ENCODE assay signal across 8 cellular contexts in genomic region chr11:21511835-21512440, GRCh38.
A peak's percentile ranks its signal among the peaks of the same experiment; 100 is the strongest.
DNase-seq lines count a peak whose midpoint lies in the region; ATAC-seq and FAIRE-seq lines count a peak whose summit lies in the region.

No MANE protein-coding gene starts in this region.

- peak; percentile 87 for DNase-seq in DMS53 treated with DMSO at 0.1 percent for 48 hours (lab: John Stamatoyannopoulos, UW; ENCODE audit: unreplicated experiment)
- peak; percentile 1 for DNase-seq in GM19239 (ENCODE audit: insufficient read length, low spot score)
- DNase-seq in NCI-H446 (lab: John Stamatoyannopoulos, UW) = peak; percentile 72 to 86
- DNase-seq in activated T-helper 1 cell treated with anti-CD3 and anti-CD28 coated beads, Interleukin-12 subunit alpha, Interleukin-12 subunit beta, Interleukin-2, Interleukin-4 antibody, amounts not matched to agents 30 ng/mL and 10 ng/mL and 1 ng/mL, durations not matched to agents 14 hours and 24 hours and 36 hours (ENCODE audit: low spot score) = peak; percentile 2
- DNase-seq in inferior parietal cortex (ENCODE audit: extremely low spot score) = peak; percentile 35
- peak; percentile 2 for DNase-seq in stimulated activated naive B cell treated with anti-CD40 and anti-IgM and Interleukin-4, amounts not matched to agents 10 μg/mL and 1 μg/mL and 100 μg/mL, for 72 hours
- no peak for DNase-seq in T-helper 17 cell

- H3K4me1 Mint-ChIP-seq in activated T-helper 1 cell treated with anti-CD3 and anti-CD28 coated beads, Interleukin-12 subunit alpha, Interleukin-12 subunit beta, Interleukin-2, Interleukin-4 antibody, amounts not matched to agents 30 ng/mL and 10 ng/mL and 1 ng/mL, durations not matched to agents 14 hours and 24 hours and 36 hours (ENCODE audit: low read depth) = no peaks in the 10 kb centered on the region
- no peaks in the 10 kb centered on the region for H3K4me1 Mint-ChIP-seq in stimulated activated naive B cell treated with anti-CD40 and anti-IgM and Interleukin-4, amounts not matched to agents 10 μg/mL and 1 μg/mL and 100 μg/mL, for 72 hours
- H3K4me1 Mint-ChIP-seq in T-helper 17 cell = no peaks in the 10 kb centered on the region

- no peaks in the 10 kb centered on the region for H3K27me3 Mint-ChIP-seq in activated T-helper 1 cell treated with anti-CD3 and anti-CD28 coated beads, Interleukin-12 subunit alpha, Interleukin-12 subunit beta, Interleukin-2, Interleukin-4 antibody, amounts not matched to agents 30 ng/mL and 10 ng/mL and 1 ng/mL, durations not matched to agents 14 hours and 24 hours and 36 hours (ENCODE audit: insufficient read depth)
- H3K27me3 Mint-ChIP-seq in stimulated activated naive B cell treated with anti-CD40 and anti-IgM and Interleukin-4, amounts not matched to agents 10 μg/mL and 1 μg/mL and 100 μg/mL, for 72 hours = no peaks in the 10 kb centered on the region
- H3K27me3 Mint-ChIP-seq in T-helper 17 cell = no peaks in the 10 kb centered on the region

- no peak overlapping the region for H3K4me3 Mint-ChIP-seq in activated T-helper 1 cell treated with anti-CD3 and anti-CD28 coated beads, Interleukin-12 subunit alpha, Interleukin-12 subunit beta, Interleukin-2, Interleukin-4 antibody, amounts not matched to agents 30 ng/mL and 10 ng/mL and 1 ng/mL, durations not matched to agents 14 hours and 24 hours and 36 hours
- H3K4me3 Mint-ChIP-seq in stimulated activated naive B cell treated with anti-CD40 and anti-IgM and Interleukin-4, amounts not matched to agents 10 μg/mL and 1 μg/mL and 100 μg/mL, for 72 hours = no peak overlapping the region
- no peak overlapping the region for H3K4me3 Mint-ChIP-seq in T-helper 17 cell

- peak; percentile 78 for FAIRE-seq in GM19239 (lab: Jason Lieb, UNC)

- intact Hi-C loops in activated T-helper 1 cell treated with anti-CD3 and anti-CD28 coated beads, Interleukin-12 subunit alpha, Interleukin-12 subunit beta, Interleukin-2, Interleukin-4 antibody, amounts not matched to agents 30 ng/mL and 10 ng/mL and 1 ng/mL, durations not matched to agents 14 hours and 24 hours and 36 hours (cut with micrococcal nuclease) = no loop called here

- no peak overlapping the region for H3K27ac Mint-ChIP-seq in activated T-helper 1 cell treated with anti-CD3 and anti-CD28 coated beads, Interleukin-12 subunit alpha, Interleukin-12 subunit beta, Interleukin-2, Interleukin-4 antibody, amounts not matched to agents 30 ng/mL and 10 ng/mL and 1 ng/mL, durations not matched to agents 14 hours and 24 hours and 36 hours
- H3K27ac Mint-ChIP-seq in stimulated activated naive B cell treated with anti-CD40 and anti-IgM and Interleukin-4, amounts not matched to agents 10 μg/mL and 1 μg/mL and 100 μg/mL, for 72 hours = no peak overlapping the region
- H3K27ac Mint-ChIP-seq in T-helper 17 cell = no peak overlapping the region

- H3K36me3 Mint-ChIP-seq in activated T-helper 1 cell treated with anti-CD3 and anti-CD28 coated beads, Interleukin-12 subunit alpha, Interleukin-12 subunit beta, Interleukin-2, Interleukin-4 antibody, amounts not matched to agents 30 ng/mL and 10 ng/mL and 1 ng/mL, durations not matched to agents 14 hours and 24 hours and 36 hours (ENCODE audit: low read depth) = no peaks in the 10 kb centered on the region
- no peaks in the 10 kb centered on the region for H3K36me3 Mint-ChIP-seq in stimulated activated naive B cell treated with anti-CD40 and anti-IgM and Interleukin-4, amounts not matched to agents 10 μg/mL and 1 μg/mL and 100 μg/mL, for 72 hours
- H3K36me3 Mint-ChIP-seq in T-helper 17 cell (ENCODE audit: low read depth) = no peaks in the 10 kb centered on the region

- H3K9me3 Mint-ChIP-seq in activated T-helper 1 cell treated with anti-CD3 and anti-CD28 coated beads, Interleukin-12 subunit alpha, Interleukin-12 subunit beta, Interleukin-2, Interleukin-4 antibody, amounts not matched to agents 30 ng/mL and 10 ng/mL and 1 ng/mL, durations not matched to agents 14 hours and 24 hours and 36 hours = no peaks in the 10 kb centered on the region
- no peaks in the 10 kb centered on the region for H3K9me3 Mint-ChIP-seq in stimulated activated naive B cell treated with anti-CD40 and anti-IgM and Interleukin-4, amounts not matched to agents 10 μg/mL and 1 μg/mL and 100 μg/mL, for 72 hours

- no peaks in the 10 kb centered on the region for H3K9me3 ChIP-seq in T-helper 17 cell (ENCODE audit: control insufficient read depth, low read length, poor library complexity, severe bottlenecking)

- ATAC-seq in HG03354 (IDR thresholded peaks at IDR 0.05; ENCODE audit: poor library complexity, severe bottlenecking, unreplicated experiment) (peak; percentile 91), T-helper 17 cell (no peak)
- ATAC-seq in stimulated activated naive B cell treated with anti-CD40 and anti-IgM and Interleukin-4, amounts not matched to agents 10 μg/mL and 1 μg/mL and 100 μg/mL, for 72 hours (replicated peaks) = peak; percentile 74 to 75

Comparison
In these comparisons a context has a peak if more than half of its experiments do, and no peak if none do; other contexts are left out.
1. DNase-seq: peak in DMS53 treated with DMSO at 0.1 percent for 48 hours (single experiment), GM19239 (single experiment), NCI-H446 (2 of 2), activated T-helper 1 cell treated with anti-CD3 and anti-CD28 coated beads, Interleukin-12 subunit alpha, Interleukin-12 subunit beta, Interleukin-2, Interleukin-4 antibody, amounts not matched to agents 30 ng/mL and 10 ng/mL and 1 ng/mL, durations not matched to agents 14 hours and 24 hours and 36 hours (single experiment), inferior parietal cortex (single experiment) and stimulated activated naive B cell treated with anti-CD40 and anti-IgM and Interleukin-4, amounts not matched to agents 10 μg/mL and 1 μg/mL and 100 μg/mL, for 72 hours (single experiment); none in T-helper 17 cell (0 of 3).